Comparison of ENCODE assay signal across 29 cellular contexts in genomic region chr3:195761503-195762248, GRCh38. TPM values are rescaled to one million over a fixed set of nuclear protein-coding genes. Genes with fewer than 3 reads are reported as not detected.
DNase-seq lines count a peak whose midpoint lies in the region; ATAC-seq, FAIRE-seq and TF ChIP-seq lines count a peak whose summit lies in the region.
"Had no signal": no experiment of that assay in that cellular context is flagged by ENCODE, and none has a peak within 500 bp of the region (broad histone marks: within the 10 kb centered on the region; RNA-seq: fewer than 3 reads in every experiment).

No MANE protein-coding gene starts in this region.

- no peak overlapping the region for H3K27ac Mint-ChIP-seq in activated naive CD8-positive, alpha-beta T cell treated with anti-CD3 and anti-CD28 coated beads, Interleukin-2, amount 10 ng/mL, durations not matched to agents 7 days and 5 days
- H3K27ac Mint-ChIP-seq in activated naive CD8-positive, alpha-beta T cell treated with anti-CD3 and anti-CD28 coated beads for 36 hours = no peak overlapping the region
- no peak overlapping the region for H3K27ac Mint-ChIP-seq in stimulated activated effector memory CD8-positive, alpha-beta T cell treated with anti-CD3 and anti-CD28 coated beads, Interleukin-12 subunit alpha, Interleukin-12 subunit beta, amount 100 ng/mL, for 72 hours
- H3K27ac Mint-ChIP-seq: activated B cell treated with CpG ODN at 0.5 μM for 24 hours; activated T-helper 1 cell treated with anti-CD3 and anti-CD28 coated beads, Interleukin-12 subunit alpha, Interleukin-12 subunit beta, Interleukin-2, Interleukin-4 antibody, amounts not matched to agents 30 ng/mL and 10 ng/mL and 1 ng/mL, durations not matched to agents 14 hours and 24 hours and 36 hours; CD4-positive, CD25-positive, alpha-beta regulatory T cell; nephron progenitor cell had no signal

- no peaks in the 10 kb centered on the region for H3K9me3 Mint-ChIP-seq in activated naive CD8-positive, alpha-beta T cell treated with anti-CD3 and anti-CD28 coated beads, Interleukin-2, amount 10 ng/mL, durations not matched to agents 7 days and 5 days
- no peaks in the 10 kb centered on the region for H3K9me3 Mint-ChIP-seq in activated naive CD8-positive, alpha-beta T cell treated with anti-CD3 and anti-CD28 coated beads for 36 hours
- H3K9me3 Mint-ChIP-seq in stimulated activated effector memory CD8-positive, alpha-beta T cell treated with anti-CD3 and anti-CD28 coated beads, Interleukin-12 subunit alpha, Interleukin-12 subunit beta, amount 100 ng/mL, for 72 hours = no peaks in the 10 kb centered on the region
- H3K9me3 Mint-ChIP-seq: activated B cell treated with CpG ODN at 0.5 μM for 24 hours; activated T-helper 1 cell treated with anti-CD3 and anti-CD28 coated beads, Interleukin-12 subunit alpha, Interleukin-12 subunit beta, Interleukin-2, Interleukin-4 antibody, amounts not matched to agents 30 ng/mL and 10 ng/mL and 1 ng/mL, durations not matched to agents 14 hours and 24 hours and 36 hours; nephron progenitor cell had no signal

- H3K36me3 Mint-ChIP-seq in activated naive CD8-positive, alpha-beta T cell treated with anti-CD3 and anti-CD28 coated beads, Interleukin-2, amount 10 ng/mL, durations not matched to agents 7 days and 5 days = no peaks in the 10 kb centered on the region
- no peaks in the 10 kb centered on the region for H3K36me3 Mint-ChIP-seq in activated naive CD8-positive, alpha-beta T cell treated with anti-CD3 and anti-CD28 coated beads for 36 hours
- H3K36me3 Mint-ChIP-seq in stimulated activated effector memory CD8-positive, alpha-beta T cell treated with anti-CD3 and anti-CD28 coated beads, Interleukin-12 subunit alpha, Interleukin-12 subunit beta, amount 100 ng/mL, for 72 hours = no peaks in the 10 kb centered on the region
- H3K36me3 Mint-ChIP-seq: CD4-positive, CD25-positive, alpha-beta regulatory T cell had no signal

- no peak for DNase-seq in activated naive CD8-positive, alpha-beta T cell treated with anti-CD3 and anti-CD28 coated beads, Interleukin-2, amount 10 ng/mL, durations not matched to agents 7 days and 5 days
- no peak for DNase-seq in activated naive CD8-positive, alpha-beta T cell treated with anti-CD3 and anti-CD28 coated beads for 36 hours
- DNase-seq in NCI-H2196 (lab: John Stamatoyannopoulos, UW; ENCODE audit: unreplicated experiment) = peak; percentile 61
- peak; percentile 13 for DNase-seq in epidermal melanocyte (ENCODE audit: insufficient read length, low spot score)
- DNase-seq in stimulated activated effector memory CD8-positive, alpha-beta T cell treated with anti-CD3 and anti-CD28 coated beads, Interleukin-12 subunit alpha, Interleukin-12 subunit beta, amount 100 ng/mL, for 72 hours (ENCODE audit: low spot score in 2 of 2) = peak in 1 of 2 donors; percentile 46
- DNase-seq in GM12891 (ENCODE audit: insufficient read length, low spot score) = no peak
- no peak for DNase-seq in ureter (ENCODE audit: low spot score)
- DNase-seq in HCEC 1CT = no peak
- DNase-seq: activated B cell treated with CpG ODN at 0.5 μM for 24 hours; activated CD8-positive, alpha-beta memory T cell treated with anti-CD3 and anti-CD28 coated beads for 24 hours; CD4-positive, CD25-positive, alpha-beta regulatory T cell; erythroblast; hypothalamus; KBM-7; mesendoderm; MV-4-11; NCI-H2029 treated with DMSO at 0.1 percent for 48 hours; nephron progenitor cell; OCI-M1; SHP77 treated with DMSO at 0.1 percent for 48 hours; small intestine; stimulated activated CD4-positive, alpha-beta T cell treated with anti-CD3 and anti-CD28 coated beads, Interleukin-4, amount 100 ng/mL, for 24 hours; T-helper 2 cell had no signal

- TF ChIP-seq POLR2A in GM12891 (IDR thresholded peaks at IDR 0.05; ENCODE audit: low read depth, low read length) = no peak

- peak; percentile 55 for ATAC-seq in activated naive CD8-positive, alpha-beta T cell treated with anti-CD3 and anti-CD28 coated beads, Interleukin-2, amount 10 ng/mL, durations not matched to agents 7 days and 5 days (ENCODE audit: low read depth)
- ATAC-seq in stimulated activated effector memory CD8-positive, alpha-beta T cell treated with anti-CD3 and anti-CD28 coated beads, Interleukin-12 subunit alpha, Interleukin-12 subunit beta, amount 100 ng/mL, for 72 hours = peak; percentile 27

- FAIRE-seq in GM12891 (lab: Jason Lieb, UNC) = no peak
- FAIRE-seq: bronchial epithelial cell, frontal cortex, keratinocyte, small intestine had no signal

- POLR2A ChIA-PET in activated naive CD8-positive, alpha-beta T cell treated with anti-CD3 and anti-CD28 coated beads, Interleukin-2, amount 10 ng/mL, durations not matched to agents 7 days and 5 days (lab: Charles Lee) = no interaction called here

- no peak overlapping the region for H3K4me3 Mint-ChIP-seq in activated naive CD8-positive, alpha-beta T cell treated with anti-CD3 and anti-CD28 coated beads, Interleukin-2, amount 10 ng/mL, durations not matched to agents 7 days and 5 days
- H3K4me3 Mint-ChIP-seq in activated naive CD8-positive, alpha-beta T cell treated with anti-CD3 and anti-CD28 coated beads for 36 hours = no peak overlapping the region
- no peak overlapping the region for H3K4me3 Mint-ChIP-seq in stimulated activated effector memory CD8-positive, alpha-beta T cell treated with anti-CD3 and anti-CD28 coated beads, Interleukin-12 subunit alpha, Interleukin-12 subunit beta, amount 100 ng/mL, for 72 hours
- H3K4me3 Mint-ChIP-seq: activated B cell treated with CpG ODN at 0.5 μM for 24 hours; activated T-helper 1 cell treated with anti-CD3 and anti-CD28 coated beads, Interleukin-12 subunit alpha, Interleukin-12 subunit beta, Interleukin-2, Interleukin-4 antibody, amounts not matched to agents 30 ng/mL and 10 ng/mL and 1 ng/mL, durations not matched to agents 14 hours and 24 hours and 36 hours; nephron progenitor cell had no signal

- H3K27me3 Mint-ChIP-seq in activated naive CD8-positive, alpha-beta T cell treated with anti-CD3 and anti-CD28 coated beads, Interleukin-2, amount 10 ng/mL, durations not matched to agents 7 days and 5 days = peaks cover 29% of the 10 kb centered on the region
- peaks cover 62% of the 10 kb centered on the region for H3K27me3 Mint-ChIP-seq in activated naive CD8-positive, alpha-beta T cell treated with anti-CD3 and anti-CD28 coated beads for 36 hours

- peaks cover 4% of the 10 kb centered on the region for H3K4me1 Mint-ChIP-seq in activated naive CD8-positive, alpha-beta T cell treated with anti-CD3 and anti-CD28 coated beads, Interleukin-2, amount 10 ng/mL, durations not matched to agents 7 days and 5 days
- peaks cover 4% of the 10 kb centered on the region for H3K4me1 Mint-ChIP-seq in activated naive CD8-positive, alpha-beta T cell treated with anti-CD3 and anti-CD28 coated beads for 36 hours
- peaks cover 12% of the 10 kb centered on the region for H3K4me1 Mint-ChIP-seq in stimulated activated effector memory CD8-positive, alpha-beta T cell treated with anti-CD3 and anti-CD28 coated beads, Interleukin-12 subunit alpha, Interleukin-12 subunit beta, amount 100 ng/mL, for 72 hours
- H3K4me1 Mint-ChIP-seq: activated B cell treated with CpG ODN at 0.5 μM for 24 hours had no signal

TF ChIP-seq in GM12891, 5 proteins besides CTCF, POLR2A, EP300 and RAD21:
- TF ChIP-seq SPI1 (IDR thresholded peaks at IDR 0.05; ENCODE audit: low read depth, low read length) = no peak
- no peak for TF ChIP-seq TAF1 (IDR thresholded peaks at IDR 0.05; ENCODE audit: low read depth, low read length)
- no peak for TF ChIP-seq POLR2AphosphoS5 (IDR thresholded peaks at IDR 0.05; ENCODE audit: low read depth, low read length)
- no peak for TF ChIP-seq PAX5 (IDR thresholded peaks at IDR 0.05; ENCODE audit: insufficient read depth, low read length, severe bottlenecking)
- TF ChIP-seq POU2F2 (IDR thresholded peaks at IDR 0.05; ENCODE audit: low read depth, low read length) = no peak

RNA-seq across cellular contexts. Expression of gene MUC20, which starts 40.9 kb away (rescaled TPM):
- total RNA-seq in activated naive CD8-positive, alpha-beta T cell treated with anti-CD3 and anti-CD28 coated beads, Interleukin-2, amount 10 ng/mL, durations not matched to agents 7 days and 5 days = 1 to 10 TPM; 3.0 to 3.1 TPM
- under 1 TPM; 0.26 to 0.29 TPM for total RNA-seq in activated naive CD8-positive, alpha-beta T cell treated with anti-CD3 and anti-CD28 coated beads for 36 hours
- polyA plus RNA-seq in GM12891 (2012; ENCODE audit: low read depth, missing spikeins) = 0.72 TPM
- 84.4 TPM for total RNA-seq in ureter
- total RNA-seq: Daoy had no signal

RNA-seq across cellular contexts. Expression of gene MUC4, which starts 50.1 kb away (rescaled TPM):
- total RNA-seq in activated naive CD8-positive, alpha-beta T cell treated with anti-CD3 and anti-CD28 coated beads, Interleukin-2, amount 10 ng/mL, durations not matched to agents 7 days and 5 days = under 1 TPM in 1 of 2 experiments, not detected in 1; 0.06 TPM
- under 1 TPM; 0.08 to 0.14 TPM for total RNA-seq in activated naive CD8-positive, alpha-beta T cell treated with anti-CD3 and anti-CD28 coated beads for 36 hours
- 1.2 TPM for polyA plus RNA-seq in GM12891 (2012; ENCODE audit: low read depth, missing spikeins)
- total RNA-seq in ureter = 0.08 TPM
- total RNA-seq: CD4-positive, CD25-positive, alpha-beta regulatory T cell; Daoy had no signal
- polyA plus RNA-seq: AG04450; CD4-positive, CD25-positive, alpha-beta regulatory T cell; keratinocyte had no signal

Comparison
In these comparisons a context has a peak if more than half of its experiments do, and no peak if none do; other contexts are left out.
1. DNase-seq: peak in NCI-H2196 (single experiment) and epidermal melanocyte (single experiment); none in activated naive CD8-positive, alpha-beta T cell treated with anti-CD3 and anti-CD28 coated beads, Interleukin-2, amount 10 ng/mL, durations not matched to agents 7 days and 5 days (single experiment), activated naive CD8-positive, alpha-beta T cell treated with anti-CD3 and anti-CD28 coated beads for 36 hours (single experiment), GM12891 (single experiment), ureter (single experiment) and HCEC 1CT (single experiment).
2. RNA of gene MUC20, which starts 40.9 kb away (total RNA-seq): 84.4 TPM in ureter (single experiment); 3.0 to 3.1 TPM in activated naive CD8-positive, alpha-beta T cell treated with anti-CD3 and anti-CD28 coated beads, Interleukin-2, amount 10 ng/mL, durations not matched to agents 7 days and 5 days and 0.26 to 0.29 TPM in activated naive CD8-positive, alpha-beta T cell treated with anti-CD3 and anti-CD28 coated beads for 36 hours; every median in the first group is over 10 times any median in the second.